ENCODE assay signal across 18 cellular contexts in the genomic region with DNA sequence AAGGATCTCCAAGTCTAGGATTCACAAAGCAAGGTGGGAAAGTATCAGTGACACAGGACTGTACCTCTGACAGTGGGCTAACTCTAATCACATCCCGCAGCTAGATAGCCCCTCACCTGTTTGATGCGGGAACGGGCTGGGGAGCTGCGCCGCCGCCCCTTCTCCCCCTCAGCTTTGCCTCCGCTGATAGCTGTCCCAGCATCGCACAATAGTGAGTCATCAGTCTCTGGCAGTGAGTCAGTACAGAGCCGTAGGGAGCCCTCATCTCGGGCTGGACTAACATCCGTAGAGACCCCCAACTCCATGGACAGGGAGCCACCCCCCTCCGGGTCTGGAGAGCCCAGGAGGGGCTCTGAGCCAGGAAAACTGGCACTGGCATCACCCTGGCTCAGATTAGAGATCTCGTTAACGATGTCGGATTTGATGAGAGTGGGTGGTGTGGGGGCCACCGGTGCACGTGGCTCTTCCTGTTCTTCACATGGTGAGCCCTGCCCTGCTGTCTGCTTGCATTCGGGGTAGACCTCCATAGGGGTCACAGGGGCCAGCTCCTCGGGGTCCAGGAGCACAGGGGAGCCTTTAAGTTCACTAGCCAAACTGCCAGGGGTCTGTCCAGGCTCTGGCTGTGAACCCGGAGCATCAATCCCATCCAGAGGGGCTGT. TPM values are rescaled to one million over a fixed set of nuclear protein-coding genes. Genes with fewer than 3 reads are reported as not detected.
DNase-seq lines count a peak whose midpoint lies in the region; ATAC-seq lines count a peak whose summit lies in the region.
"Had no signal": no experiment of that assay in that cellular context is flagged by ENCODE, and none has a peak within 500 bp of the region (broad histone marks: within the 10 kb centered on the region; RNA-seq: fewer than 3 reads in every experiment).

No MANE protein-coding gene starts in this region.

- peaks cover 7% of the 10 kb centered on the region for H3K79me1 ChIP-seq in neuronal stem cell (ENCODE audit: low read depth, low read length)

- H3K36me3 Mint-ChIP-seq in dendritic cell treated with granulocyte-macrophage colony-stimulating factor and Interleukin-4, amounts not matched to agents 40 ng/mL and 50 ng/mL, for 4 days (ENCODE audit: low read depth) = peaks cover 100% of the 10 kb centered on the region

- intact Hi-C loops in dendritic cell treated with granulocyte-macrophage colony-stimulating factor and Interleukin-4, amounts not matched to agents 40 ng/mL and 50 ng/mL, for 4 days (cut with micrococcal nuclease) = no loop called here

- no peak overlapping the region for H3K4me3 Mint-ChIP-seq in dendritic cell treated with granulocyte-macrophage colony-stimulating factor and Interleukin-4, amounts not matched to agents 40 ng/mL and 50 ng/mL, for 4 days
- H3K4me3 Mint-ChIP-seq: activated CD8-positive, alpha-beta T cell treated with anti-CD3 and anti-CD28 coated beads, Interleukin-2, amount 10 ng/mL, durations not matched to agents 7 days and 5 days had no signal

- ATAC-seq in GM19452 (IDR thresholded peaks at IDR 0.05; ENCODE audit: unreplicated experiment) (no peak), GM19324 (IDR thresholded peaks at IDR 0.05; ENCODE audit: low FRiP score, unreplicated experiment) (no peak), HG02623 (IDR thresholded peaks at IDR 0.05; ENCODE audit: unreplicated experiment) (no peak)
- ATAC-seq: activated CD8-positive, alpha-beta T cell treated with anti-CD3 and anti-CD28 coated beads, Interleukin-2, amount 10 ng/mL, durations not matched to agents 7 days and 5 days; esophagus mucosa had no signal

- no peak overlapping the region for H2BK12ac ChIP-seq in neuronal stem cell (ENCODE audit: low read length)

- no peak overlapping the region for H3K18ac ChIP-seq in neuronal stem cell (ENCODE audit: low read length)

- H3K9me3 ChIP-seq in neuronal stem cell (replicated peaks in 1 of 2; ENCODE audit: control insufficient read depth in 2 of 2, insufficient read depth in 1 of 2, low read depth in 1 of 2, low read length in 2 of 2) = no peaks in the 10 kb centered on the region

- H2AK5ac ChIP-seq in neuronal stem cell (ENCODE audit: low read depth, low read length) = no peak overlapping the region

- H2BK15ac ChIP-seq in neuronal stem cell (ENCODE audit: low read length) = no peak overlapping the region

- DNase-seq in AG08396 (ENCODE audit: low spot score) (peak; percentile 74), M059J (ENCODE audit: low read depth) (peak; percentile 44), neuronal stem cell (ENCODE audit: low spot score) (no peak), inferior parietal cortex (ENCODE audit: extremely low spot score) (no peak)
- DNase-seq: activated CD8-positive, alpha-beta T cell treated with anti-CD3 and anti-CD28 coated beads, Interleukin-2, amount 10 ng/mL, durations not matched to agents 7 days and 5 days; activated gamma-delta T cell treated with Interleukin-2 at 50 U/mL for 16 hours; central memory CD4-positive, alpha-beta T cell; NCI-H1417; NCI-H524 treated with DMSO at 0.1 percent for 48 hours; RPMI8226 had no signal

- no CpG with 5 or more reads among the region's 20 CpGs for WGBS in neuronal stem cell (ENCODE audit: extremely low coverage in 2 of 2, insufficient read length in 2 of 2, insufficient replicate concordance in 1 of 2), 2 donors

- H3K27ac Mint-ChIP-seq in dendritic cell treated with granulocyte-macrophage colony-stimulating factor and Interleukin-4, amounts not matched to agents 40 ng/mL and 50 ng/mL, for 4 days = peak overlapping the region; percentile 24
- H3K27ac Mint-ChIP-seq: activated CD8-positive, alpha-beta T cell treated with anti-CD3 and anti-CD28 coated beads, Interleukin-2, amount 10 ng/mL, durations not matched to agents 7 days and 5 days had no signal

- H3K4me1 Mint-ChIP-seq in dendritic cell treated with granulocyte-macrophage colony-stimulating factor and Interleukin-4, amounts not matched to agents 40 ng/mL and 50 ng/mL, for 4 days (ENCODE audit: low read depth) = peaks cover 3% of the 10 kb centered on the region

- H2AFZ ChIP-seq in neuronal stem cell (ENCODE audit: low read length) = no peak overlapping the region

- H3K4me3 ChIP-seq in neuronal stem cell (ENCODE audit: low read length in 2 of 2) = no peak overlapping the region

- no peak overlapping the region for H3K14ac ChIP-seq in neuronal stem cell (ENCODE audit: low read length)

- no peak overlapping the region for H3K4me2 ChIP-seq in neuronal stem cell (ENCODE audit: insufficient read depth, low read length, poor library complexity, severe bottlenecking)

- H3K9me3 Mint-ChIP-seq in dendritic cell treated with granulocyte-macrophage colony-stimulating factor and Interleukin-4, amounts not matched to agents 40 ng/mL and 50 ng/mL, for 4 days = no peaks in the 10 kb centered on the region

- H3K27ac ChIP-seq in neuronal stem cell (replicated peaks; ENCODE audit: low read length) = no peak overlapping the region
- H3K27ac ChIP-seq: C4-2B had no signal

- no peak overlapping the region for H3K9ac ChIP-seq in neuronal stem cell (ENCODE audit: low read depth, low read length, poor library complexity)

- H4K8ac ChIP-seq in neuronal stem cell (ENCODE audit: low read depth, low read length) = no peak overlapping the region

- no peak overlapping the region for H2BK5ac ChIP-seq in neuronal stem cell (ENCODE audit: low read length)

- peak overlapping the region; percentile 44 for H3K23ac ChIP-seq in neuronal stem cell (ENCODE audit: low read depth, low read length, poor library complexity)

- no peaks in the 10 kb centered on the region for H3K4me1 ChIP-seq in neuronal stem cell (ENCODE audit: control insufficient read depth in 2 of 2, insufficient read depth in 1 of 2, low read depth in 1 of 2, low read length in 2 of 2)

- no peaks in the 10 kb centered on the region for H3K27me3 Mint-ChIP-seq in dendritic cell treated with granulocyte-macrophage colony-stimulating factor and Interleukin-4, amounts not matched to agents 40 ng/mL and 50 ng/mL, for 4 days

- no peaks in the 10 kb centered on the region for H3K27me3 ChIP-seq in neuronal stem cell (ENCODE audit: control insufficient read depth in 3 of 3, insufficient read depth in 3 of 3, low read depth in 1 of 3, low read length in 3 of 3)

- no peak overlapping the region for H4K91ac ChIP-seq in neuronal stem cell (ENCODE audit: low read depth, low read length, poor library complexity)

- no peak overlapping the region for H3K4ac ChIP-seq in neuronal stem cell (ENCODE audit: low read length)

- H2BK120ac ChIP-seq in neuronal stem cell (ENCODE audit: low read depth, low read length) = no peak overlapping the region

- H3K36me3 ChIP-seq in neuronal stem cell (replicated peaks in 1 of 2; ENCODE audit: control insufficient read depth in 2 of 2, insufficient read depth in 2 of 2, low read length in 2 of 2) = peaks cover 89 to 100% of the 10 kb centered on the region in 2 donors

RNA-seq across cellular contexts. Expression of a gene that starts 10.9 kb away (rescaled TPM):
- total RNA-seq in M059J (2014; rRNA removed; shearing (Covaris generic)) = 5.9 and 16.1 TPM in 2 replicates
- polyA plus RNA-seq in neuronal stem cell (2013, experiment 1 of 2) = 10.4 TPM
- 10.8 TPM for polyA plus RNA-seq in neuronal stem cell (2013, experiment 2 of 2)

RNA-seq across cellular contexts. Expression of a gene that starts 20.1 kb away (rescaled TPM):
- 2.5 and 4.5 TPM in 2 replicates for total RNA-seq in M059J (2014; rRNA removed; shearing (Covaris generic))
- polyA plus RNA-seq in neuronal stem cell (2013, experiment 1 of 2) = 4.0 TPM
- 4.1 TPM for polyA plus RNA-seq in neuronal stem cell (2013, experiment 2 of 2)

RNA-seq across cellular contexts. Expression of a gene that starts 31.1 kb away (rescaled TPM):
- total RNA-seq in M059J (2014; rRNA removed; shearing (Covaris generic)) = 56.0 and 59.3 TPM in 2 replicates
- 36.1 TPM for polyA plus RNA-seq in neuronal stem cell (2013, experiment 1 of 2)
- polyA plus RNA-seq in neuronal stem cell (2013, experiment 2 of 2) = 34.4 TPM

RNA-seq across cellular contexts. Expression of a gene that starts 44.9 kb away (rescaled TPM):
- not detected in 2 replicates for total RNA-seq in M059J (2014; rRNA removed; shearing (Covaris generic))
- polyA plus RNA-seq in neuronal stem cell (2013, experiment 1 of 2) = 0.14 TPM
- polyA plus RNA-seq in neuronal stem cell (2013, experiment 2 of 2) = 0.12 TPM
- total RNA-seq: G401 had no signal

RNA-seq across cellular contexts. Expression of a gene that starts 50.5 kb away (rescaled TPM):
- not detected in 2 replicates for total RNA-seq in M059J (2014; rRNA removed; shearing (Covaris generic))
- 0.10 TPM for polyA plus RNA-seq in neuronal stem cell (2013, experiment 1 of 2)
- 0.07 TPM for polyA plus RNA-seq in neuronal stem cell (2013, experiment 2 of 2)
- total RNA-seq: posterior vena cava had no signal

Comparison
In these comparisons a context has a peak if more than half of its experiments do, and no peak if none do; other contexts are left out.
1. DNase-seq: peak in AG08396 (single experiment) and M059J (single experiment); none in neuronal stem cell (single experiment) and inferior parietal cortex (single experiment).